ENCODE assay signal across 21 cellular contexts in genomic region chr5:10118150-10118549, GRCh38.
"Had no signal": no experiment of that assay in that cellular context is flagged by ENCODE, and none has a peak within 500 bp of the region (broad histone marks: within the 10 kb centered on the region; RNA-seq: fewer than 3 reads in every experiment).

No MANE protein-coding gene starts in this region.

- H3K4me3 ChIP-seq: body of pancreas, cardiac muscle cell, gastrocnemius medialis, left ventricle myocardium inferior, neural progenitor cell, thoracic aorta, upper lobe of right lung had no signal

- H3K9ac ChIP-seq: neural progenitor cell had no signal

- DNase-seq: activated CD4-positive, alpha-beta T cell treated with anti-CD3 and anti-CD28 coated beads, Interleukin-2, amount 10 ng/mL, durations not matched to agents 7 days and 5 days; activated CD8-positive, alpha-beta memory T cell treated with anti-CD3 and anti-CD28 coated beads, Interleukin-2, amount 10 ng/mL, durations not matched to agents 7 days and 5 days; activated CD8-positive, alpha-beta T cell treated with anti-CD3 and anti-CD28 coated beads for 36 hours; activated effector memory CD4-positive, alpha-beta T cell treated with anti-CD3 and anti-CD28 coated beads, Interleukin-2, amount 50 U/mL, for 16 hours; activated T-cell treated with anti-CD3 and anti-CD28 coated beads for 4 hours; anterior cingulate cortex; body of pancreas; erythroblast; gastrocnemius medialis; hypothalamus; left ventricle myocardium inferior; naive thymus-derived CD8-positive, alpha-beta T cell; retina; stimulated activated CD4-positive, alpha-beta T cell treated with anti-CD3 and anti-CD28 coated beads, Interleukin-2, amount 100 ng/mL, for 48 hours; stimulated activated CD8-positive, alpha-beta memory T cell treated with anti-CD3 and anti-CD28 coated beads, Interleukin-4, amount 100 ng/mL, for 48 hours; stimulated activated naive CD4-positive, alpha-beta T cell; upper lobe of right lung had no signal

- H3K4me2 ChIP-seq: neural progenitor cell had no signal

- H3K27me3 ChIP-seq: body of pancreas, cardiac muscle cell, gastrocnemius medialis, neural progenitor cell, upper lobe of right lung had no signal

- H2AFZ ChIP-seq: neural progenitor cell had no signal

- H3K36me3 ChIP-seq: cardiac muscle cell, gastrocnemius medialis, left ventricle myocardium inferior, neural progenitor cell, thoracic aorta, upper lobe of right lung had no signal

- H3K27ac ChIP-seq: body of pancreas, cardiac muscle cell, gastrocnemius medialis, left ventricle myocardium inferior, neural progenitor cell, thoracic aorta, upper lobe of right lung, VCaP had no signal

- H3K4me1 ChIP-seq: body of pancreas, gastrocnemius medialis, neural progenitor cell, upper lobe of right lung had no signal

- H3K9me3 ChIP-seq: gastrocnemius medialis, thoracic aorta, upper lobe of right lung had no signal
